1 cellular context compared by ENCODE assay signal in genomic region chr11:35531246-35531645, GRCh38.
TF ChIP-seq lines count a peak whose summit lies in the region.

No MANE protein-coding gene starts in this region.

TF ChIP-seq in IMR-90, 13 proteins besides CTCF, POLR2A, EP300 and RAD21 (continued from another document):
- TF ChIP-seq ELK1 (IDR thresholded peaks at IDR 0.05; ENCODE audit: borderline replicate concordance, low read depth, low read length) = no peak
- no peak for TF ChIP-seq MXI1 (IDR thresholded peaks at IDR 0.05; ENCODE audit: borderline replicate concordance, low read depth, low read length)
- no peak for TF ChIP-seq MAZ (IDR thresholded peaks at IDR 0.05; ENCODE audit: borderline replicate concordance, low read depth, low read length)
- TF ChIP-seq RFX5 (IDR thresholded peaks at IDR 0.05; ENCODE audit: low read depth, low read length) = no peak
- TF ChIP-seq MAFK (IDR thresholded peaks at IDR 0.05; ENCODE audit: low read depth, low read length) = no peak
- TF ChIP-seq FOS (IDR thresholded peaks at IDR 0.05; ENCODE audit: low read depth, low read length) = no peak
- no peak for TF ChIP-seq NFE2L2 (IDR thresholded peaks at IDR 0.05; ENCODE audit: low read depth, low read length)
- TF ChIP-seq RCOR1 (IDR thresholded peaks at IDR 0.05; ENCODE audit: insufficient replicate concordance, low read length) = no peak
- TF ChIP-seq SMC3 (IDR thresholded peaks at IDR 0.05; ENCODE audit: low read depth, low read length) = no peak
